ENCODE assay signal across 29 cellular contexts in genomic region chr5:4928409-4928808, GRCh38.
"Had no signal": no experiment of that assay in that cellular context is flagged by ENCODE, and none has a peak within 500 bp of the region (broad histone marks: within the 10 kb centered on the region; RNA-seq: fewer than 3 reads in every experiment).

No MANE protein-coding gene starts in this region.

- H3K27ac ChIP-seq: neutrophil, pancreas, prostate gland, right lobe of liver, skin epidermis, spleen, stomach, thoracic aorta, thyroid gland, upper lobe of right lung, uterus had no signal

- ATAC-seq: naive thymus-derived CD8-positive, alpha-beta T cell; natural killer cell treated with Interleukin-12 subunit alpha and Interleukin-12 subunit beta and Interleukin-15 and Interleukin-18, amount 100 ng/mL, for 72 hours; pancreas; right cardiac atrium; right lobe of liver; stimulated activated naive B cell treated with anti-CD40 and anti-IgM and Interleukin-4, amounts not matched to agents 10 μg/mL and 1 μg/mL and 100 μg/mL, for 72 hours; upper lobe of right lung had no signal

- H3K4me3 Mint-ChIP-seq: naive B cell; naive thymus-derived CD8-positive, alpha-beta T cell; natural killer cell treated with Interleukin-12 subunit alpha and Interleukin-12 subunit beta and Interleukin-15 and Interleukin-18, amount 100 ng/mL, for 72 hours; nephron progenitor cell; neural crest cell; stimulated activated naive B cell treated with anti-CD40 and anti-IgM and Interleukin-4, amounts not matched to agents 10 μg/mL and 1 μg/mL and 100 μg/mL, for 72 hours; stimulated activated naive CD8-positive, alpha-beta T cell treated with anti-CD3 and anti-CD28 coated beads, Interleukin-15, Interleukin-2, amounts not matched to agents 100 ng/mL and 50 ng/mL, for 24 hours; type B pancreatic cell had no signal

- H3K36me3 ChIP-seq: neutrophil, pancreas, prostate gland, right lobe of liver, spleen, stomach, thoracic aorta, thyroid gland, transverse colon, upper lobe of right lung, uterus had no signal

- H3K36me3 Mint-ChIP-seq: naive B cell; naive thymus-derived CD8-positive, alpha-beta T cell; natural killer cell treated with Interleukin-12 subunit alpha and Interleukin-12 subunit beta and Interleukin-15 and Interleukin-18, amount 100 ng/mL, for 72 hours; stimulated activated naive B cell treated with anti-CD40 and anti-IgM and Interleukin-4, amounts not matched to agents 10 μg/mL and 1 μg/mL and 100 μg/mL, for 72 hours; type B pancreatic cell had no signal

- H3K4me1 ChIP-seq: pancreas, prostate gland, right lobe of liver, spleen, stomach, thyroid gland, transverse colon, upper lobe of right lung, uterus had no signal

- H3K27me3 ChIP-seq: neutrophil, pancreas, right lobe of liver, spleen, stomach, thyroid gland, transverse colon, upper lobe of right lung, uterus had no signal

- H3K27me3 Mint-ChIP-seq: naive B cell; natural killer cell treated with Interleukin-12 subunit alpha and Interleukin-12 subunit beta and Interleukin-15 and Interleukin-18, amount 100 ng/mL, for 72 hours; stimulated activated naive B cell treated with anti-CD40 and anti-IgM and Interleukin-4, amounts not matched to agents 10 μg/mL and 1 μg/mL and 100 μg/mL, for 72 hours; stimulated activated naive CD8-positive, alpha-beta T cell treated with anti-CD3 and anti-CD28 coated beads, Interleukin-15, Interleukin-2, amounts not matched to agents 100 ng/mL and 50 ng/mL, for 24 hours had no signal

- DNase-seq: naive B cell; naive thymus-derived CD8-positive, alpha-beta T cell; nephron progenitor cell; nucleus accumbens; pancreas; right cardiac atrium; right lobe of liver; spleen; stimulated activated CD4-positive, alpha-beta T cell treated with anti-CD3 and anti-CD28 coated beads, Interleukin-12 subunit alpha, Interleukin-12 subunit beta, amount 100 ng/mL, for 4 hours; stimulated activated CD4-positive, alpha-beta T cell treated with anti-CD3 and anti-CD28 coated beads, Interleukin-1b, Interleukin-23, amount 100 ng/mL, for 48 hours; stimulated activated CD4-positive, alpha-beta T cell treated with anti-CD3 and anti-CD28 coated beads, Interleukin-4, amount 100 ng/mL, for 1 hour; stimulated activated CD4-positive, alpha-beta T cell treated with anti-CD3 and anti-CD28 coated beads, Interleukin-4, amount 100 ng/mL, for 4 hours; stimulated activated CD8-positive, alpha-beta memory T cell treated with anti-CD3 and anti-CD28 coated beads, Interleukin-4, amount 100 ng/mL, for 48 hours; stimulated activated naive B cell treated with anti-CD40 and anti-IgM and Interleukin-4, amounts not matched to agents 10 μg/mL and 1 μg/mL and 100 μg/mL, for 72 hours; stimulated activated naive CD4-positive, alpha-beta T cell treated with Interleukin-2 at 50 U/mL for 16 hours; stomach; thyroid gland; transverse colon; upper lobe of right lung; uterus had no signal

- H3K4me1 Mint-ChIP-seq: naive B cell; naive thymus-derived CD8-positive, alpha-beta T cell; neural crest cell; stimulated activated naive B cell treated with anti-CD40 and anti-IgM and Interleukin-4, amounts not matched to agents 10 μg/mL and 1 μg/mL and 100 μg/mL, for 72 hours had no signal

- H3K9me3 ChIP-seq: neutrophil, pancreas, prostate gland, right lobe of liver, thoracic aorta, thyroid gland, upper lobe of right lung, uterus had no signal

- H3K27ac Mint-ChIP-seq: naive thymus-derived CD8-positive, alpha-beta T cell; natural killer cell treated with Interleukin-12 subunit alpha and Interleukin-12 subunit beta and Interleukin-15 and Interleukin-18, amount 100 ng/mL, for 72 hours; nephron progenitor cell; stimulated activated naive B cell treated with anti-CD40 and anti-IgM and Interleukin-4, amounts not matched to agents 10 μg/mL and 1 μg/mL and 100 μg/mL, for 72 hours; stimulated activated naive CD8-positive, alpha-beta T cell treated with anti-CD3 and anti-CD28 coated beads, Interleukin-15, Interleukin-2, amounts not matched to agents 100 ng/mL and 50 ng/mL, for 24 hours; type B pancreatic cell had no signal

- H3K4me3 ChIP-seq: pancreas, prostate gland, right lobe of liver, skin epidermis, smooth muscle cell, spleen, stomach, thoracic aorta, thyroid gland, transverse colon, upper lobe of right lung, uterus had no signal
